Comparison of ENCODE assay signal across 21 cellular contexts in genomic region chrX:114905251-114905650, GRCh38.
"Had no signal": no experiment of that assay in that cellular context is flagged by ENCODE, and none has a peak within 500 bp of the region (broad histone marks: within the 10 kb centered on the region; RNA-seq: fewer than 3 reads in every experiment).

No MANE protein-coding gene starts in this region.

- H3K4me1 ChIP-seq: prostate gland, spleen, upper lobe of right lung had no signal

- H3K4me1 Mint-ChIP-seq: activated CD4-positive, alpha-beta T cell treated with anti-CD3 and anti-CD28 coated beads, Interleukin-2, amount 10 ng/mL, durations not matched to agents 7 days and 5 days had no signal

- H3K27ac ChIP-seq: brain microvascular endothelial cell, coronary artery, neutrophil, ovary, prostate gland, spleen, upper lobe of right lung, VCaP had no signal

- H3K4me3 Mint-ChIP-seq: activated CD4-positive, alpha-beta T cell treated with anti-CD3 and anti-CD28 coated beads, Interleukin-2, amount 10 ng/mL, durations not matched to agents 7 days and 5 days; natural killer cell treated with Interleukin-12 subunit alpha and Interleukin-12 subunit beta and Interleukin-15 and Interleukin-18, amount 100 ng/mL, for 72 hours had no signal

- H3K4me3 ChIP-seq: coronary artery, ovary, prostate gland, spleen, upper lobe of right lung had no signal

- H3K9me3 Mint-ChIP-seq: activated CD4-positive, alpha-beta T cell treated with anti-CD3 and anti-CD28 coated beads, Interleukin-2, amount 10 ng/mL, durations not matched to agents 7 days and 5 days had no signal

- ATAC-seq: activated CD4-positive, CD25-positive, alpha-beta regulatory T cell treated with anti-CD3 and anti-CD28 coated beads, Interleukin-2, amount 50 U/mL, for 24 hours; activated naive CD4-positive, alpha-beta T cell treated with anti-CD3 and anti-CD28 coated beads, Interleukin-2, amount 50 U/mL, for 72 hours; left ventricle myocardium superior; natural killer cell treated with Interleukin-12 subunit alpha and Interleukin-12 subunit beta and Interleukin-15 and Interleukin-18, amount 100 ng/mL, for 72 hours; upper lobe of right lung had no signal

- H3K27me3 Mint-ChIP-seq: activated CD4-positive, alpha-beta T cell treated with anti-CD3 and anti-CD28 coated beads, Interleukin-2, amount 10 ng/mL, durations not matched to agents 7 days and 5 days had no signal

- H3K9me3 ChIP-seq: neutrophil, ovary, prostate gland, spleen, upper lobe of right lung had no signal

- H3K27me3 ChIP-seq: brain microvascular endothelial cell, neutrophil, ovary, upper lobe of right lung had no signal

- DNase-seq: activated CD4-positive, alpha-beta T cell treated with anti-CD3 and anti-CD28 coated beads, Interleukin-2, amount 10 ng/mL, durations not matched to agents 7 days and 5 days; activated gamma-delta T cell treated with Interleukin-2 at 50 U/mL for 16 hours; activated T-cell treated with anti-CD3 and anti-CD28 coated beads, Interleukin-2, amount 50 U/mL, for 1 hour; aorta; brain microvascular endothelial cell; erythroblast; foreskin melanocyte; kidney glomerular epithelial cell; left ventricle myocardium superior; ovary; spleen; stimulated activated CD4-positive, alpha-beta T cell treated with anti-CD3 and anti-CD28 coated beads, Interleukin-4, amount 100 ng/mL, for 24 hours; stimulated activated naive CD4-positive, alpha-beta T cell treated with Interleukin-2 at 50 U/mL for 16 hours; upper lobe of right lung had no signal

- H3K36me3 Mint-ChIP-seq: activated naive CD4-positive, alpha-beta T cell treated with anti-CD3 and anti-CD28 coated beads, Interleukin-2, amount 50 U/mL, for 72 hours; natural killer cell treated with Interleukin-12 subunit alpha and Interleukin-12 subunit beta and Interleukin-15 and Interleukin-18, amount 100 ng/mL, for 72 hours had no signal

- H3K27ac Mint-ChIP-seq: activated CD4-positive, alpha-beta T cell treated with anti-CD3 and anti-CD28 coated beads, Interleukin-2, amount 10 ng/mL, durations not matched to agents 7 days and 5 days; activated naive CD4-positive, alpha-beta T cell treated with anti-CD3 and anti-CD28 coated beads, Interleukin-2, amount 50 U/mL, for 72 hours; natural killer cell treated with Interleukin-12 subunit alpha and Interleukin-12 subunit beta and Interleukin-15 and Interleukin-18, amount 100 ng/mL, for 72 hours had no signal

- H3K36me3 ChIP-seq: brain microvascular endothelial cell, neutrophil, ovary, prostate gland, spleen, upper lobe of right lung had no signal
